In the genomic region with DNA sequence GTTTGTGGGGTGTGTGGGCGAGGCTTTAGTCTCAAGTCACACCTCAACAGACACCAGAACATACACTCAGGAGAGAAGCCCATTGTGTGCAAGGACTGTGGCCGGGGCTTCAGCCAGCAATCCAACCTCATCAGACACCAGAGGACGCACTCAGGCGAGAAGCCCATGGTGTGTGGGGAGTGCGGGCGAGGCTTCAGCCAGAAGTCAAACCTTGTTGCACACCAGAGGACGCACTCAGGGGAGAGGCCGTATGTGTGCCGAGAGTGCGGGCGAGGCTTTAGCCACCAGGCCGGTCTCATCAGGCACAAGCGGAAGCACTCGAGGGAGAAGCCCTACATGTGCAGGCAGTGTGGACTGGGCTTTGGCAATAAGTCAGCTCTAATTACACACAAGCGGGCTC, we compare ENCODE assay signal across 9 cellular contexts.
"Had no signal": no experiment of that assay in that cellular context is flagged by ENCODE, and none has a peak within 500 bp of the region (broad histone marks: within the 10 kb centered on the region; RNA-seq: fewer than 3 reads in every experiment).

No MANE protein-coding gene starts in this region.

- H3K4me3 ChIP-seq: GM23338, K562 had no signal

- FAIRE-seq: H1, H54, K562 had no signal

- H3K4me1 Mint-ChIP-seq: GM23338 had no signal

- H3K4me2 ChIP-seq: GM23338 had no signal

- ATAC-seq: GM23338, K562 had no signal

- H3K9me3 Mint-ChIP-seq: GM23338, H9, HFFc6 had no signal

- H3K27ac Mint-ChIP-seq: GM23338 had no signal

- H3K27ac ChIP-seq: HL-60 had no signal

- DNase-seq: H9, HCEC 1CT, HFFc6, IMR-90 had no signal

- H2AFZ ChIP-seq: GM23338 had no signal

- H3K4me3 Mint-ChIP-seq: GM23338, H9, HFFc6 had no signal
